In the genomic region with DNA sequence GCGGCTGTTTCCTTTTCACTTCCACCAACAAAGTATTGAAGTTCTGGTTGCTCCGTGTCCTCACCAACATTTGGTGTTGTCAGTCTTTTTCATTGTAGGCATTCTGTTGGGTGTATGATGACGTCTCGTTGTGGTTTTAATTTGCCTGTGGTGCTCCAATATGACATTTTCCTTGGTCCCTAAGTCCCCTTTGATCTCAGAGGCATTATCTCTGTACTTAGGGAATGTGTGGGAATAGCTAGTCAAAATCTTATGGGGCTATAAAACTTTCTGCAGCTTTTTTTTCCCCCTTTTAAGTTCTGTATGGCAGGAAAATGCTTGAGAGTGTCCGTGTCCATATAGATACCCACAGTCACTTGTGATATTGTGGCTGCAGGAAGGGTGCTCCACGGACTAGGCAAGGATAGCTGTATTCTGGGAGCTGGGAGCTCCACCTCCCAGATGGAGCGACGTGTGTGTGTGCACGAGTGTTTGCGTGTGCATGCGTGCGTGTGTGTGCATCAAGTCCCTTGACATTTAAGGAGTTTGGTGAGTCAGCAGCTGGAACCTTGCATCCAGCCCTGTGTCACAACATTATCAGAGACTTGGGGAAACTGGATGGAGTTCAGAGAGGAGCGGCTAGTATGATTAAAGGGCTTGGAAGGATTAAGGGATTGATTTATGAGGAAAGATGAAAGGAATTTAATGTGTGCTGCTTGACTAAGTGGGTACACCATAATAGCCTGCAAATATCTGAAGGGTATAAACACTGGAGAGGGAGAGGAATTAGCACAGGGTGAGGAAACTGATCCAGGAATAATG, we compare ENCODE assay signal across 1 cellular context.
TF ChIP-seq lines count a peak whose summit lies in the region.

No MANE protein-coding gene starts in this region.

TF ChIP-seq in HCT116, 20 proteins besides CTCF, POLR2A, EP300 and RAD21 (continued from another document):
- TF ChIP-seq SIN3A (IDR thresholded peaks at IDR 0.05; ENCODE audit: low read depth) (peak; percentile 63; the same call in 1 of the 2 replicates), ZNF274 (IDR thresholded peaks at IDR 0.05; ENCODE audit: low read depth, low read length) (no peak), CBX3 (IDR thresholded peaks at IDR 0.05; ENCODE audit: low read depth) (peak; percentile 44; the same call in 1 of the 2 replicates), FOSL1 (IDR thresholded peaks at IDR 0.05; ENCODE audit: low read depth) (peak; percentile 52), CEBPB (IDR thresholded peaks at IDR 0.05; ENCODE audit: low read depth) (peak; percentile 89)
- TF ChIP-seq, protein P1, sequence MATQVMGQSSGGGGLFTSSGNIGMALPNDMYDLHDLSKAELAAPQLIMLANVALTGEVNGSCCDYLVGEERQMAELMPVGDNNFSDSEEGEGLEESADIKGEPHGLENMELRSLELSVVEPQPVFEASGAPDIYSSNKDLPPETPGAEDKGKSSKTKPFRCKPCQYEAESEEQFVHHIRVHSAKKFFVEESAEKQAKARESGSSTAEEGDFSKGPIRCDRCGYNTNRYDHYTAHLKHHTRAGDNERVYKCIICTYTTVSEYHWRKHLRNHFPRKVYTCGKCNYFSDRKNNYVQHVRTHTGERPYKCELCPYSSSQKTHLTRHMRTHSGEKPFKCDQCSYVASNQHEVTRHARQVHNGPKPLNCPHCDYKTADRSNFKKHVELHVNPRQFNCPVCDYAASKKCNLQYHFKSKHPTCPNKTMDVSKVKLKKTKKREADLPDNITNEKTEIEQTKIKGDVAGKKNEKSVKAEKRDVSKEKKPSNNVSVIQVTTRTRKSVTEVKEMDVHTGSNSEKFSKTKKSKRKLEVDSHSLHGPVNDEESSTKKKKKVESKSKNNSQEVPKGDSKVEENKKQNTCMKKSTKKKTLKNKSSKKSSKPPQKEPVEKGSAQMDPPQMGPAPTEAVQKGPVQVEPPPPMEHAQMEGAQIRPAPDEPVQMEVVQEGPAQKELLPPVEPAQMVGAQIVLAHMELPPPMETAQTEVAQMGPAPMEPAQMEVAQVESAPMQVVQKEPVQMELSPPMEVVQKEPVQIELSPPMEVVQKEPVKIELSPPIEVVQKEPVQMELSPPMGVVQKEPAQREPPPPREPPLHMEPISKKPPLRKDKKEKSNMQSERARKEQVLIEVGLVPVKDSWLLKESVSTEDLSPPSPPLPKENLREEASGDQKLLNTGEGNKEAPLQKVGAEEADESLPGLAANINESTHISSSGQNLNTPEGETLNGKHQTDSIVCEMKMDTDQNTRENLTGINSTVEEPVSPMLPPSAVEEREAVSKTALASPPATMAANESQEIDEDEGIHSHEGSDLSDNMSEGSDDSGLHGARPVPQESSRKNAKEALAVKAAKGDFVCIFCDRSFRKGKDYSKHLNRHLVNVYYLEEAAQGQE (IDR thresholded peaks at IDR 0.05; ENCODE audit: low read depth): no peak
- TF ChIP-seq, protein P2, sequence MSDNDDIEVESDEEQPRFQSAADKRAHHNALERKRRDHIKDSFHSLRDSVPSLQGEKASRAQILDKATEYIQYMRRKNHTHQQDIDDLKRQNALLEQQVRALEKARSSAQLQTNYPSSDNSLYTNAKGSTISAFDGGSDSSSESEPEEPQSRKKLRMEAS (IDR thresholded peaks at IDR 0.05): peak; percentile 55
